In the genomic region with DNA sequence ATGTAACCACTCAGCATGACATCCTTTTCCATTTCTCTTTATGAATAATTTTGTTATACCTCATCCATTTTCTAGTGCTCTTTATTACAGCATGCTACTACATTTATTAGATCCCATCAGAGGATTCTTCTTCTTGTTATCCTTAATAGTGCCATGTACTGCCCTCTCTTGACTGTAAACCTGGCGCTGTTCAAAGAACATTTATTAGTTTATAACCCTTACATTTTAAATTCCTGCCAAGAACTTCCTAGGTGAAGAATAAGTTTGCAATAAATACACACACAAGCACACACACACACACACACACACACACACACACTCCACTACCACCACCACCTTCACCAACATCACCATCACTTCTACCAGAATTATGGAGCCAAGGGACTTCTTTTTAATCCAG, we compare ENCODE assay signal across 31 cellular contexts.
"Had no signal": no experiment of that assay in that cellular context is flagged by ENCODE, and none has a peak within 500 bp of the region (broad histone marks: within the 10 kb centered on the region; RNA-seq: fewer than 3 reads in every experiment).

No MANE protein-coding gene starts in this region.

- H3K36me3 ChIP-seq: brain microvascular endothelial cell, esophagus muscularis mucosa, gastrocnemius medialis, heart left ventricle had no signal

- H3K4me1 Mint-ChIP-seq: activated CD4-positive, alpha-beta memory T cell treated with anti-CD3 and anti-CD28 coated beads, Interleukin-2, amount 10 ng/mL, durations not matched to agents 7 days and 5 days; activated CD4-positive, alpha-beta T cell treated with anti-CD3 and anti-CD28 coated beads, Interleukin-2, amount 10 ng/mL, durations not matched to agents 7 days and 5 days; activated T-helper 17 cell treated with anti-CD3 and anti-CD28 coated beads, Interleukin-2, amount 50 U/mL, for 72 hours; central memory CD8-positive, alpha-beta T cell had no signal

- H3K27me3 Mint-ChIP-seq: activated CD4-positive, alpha-beta memory T cell treated with anti-CD3 and anti-CD28 coated beads, Interleukin-2, amount 10 ng/mL, durations not matched to agents 7 days and 5 days; activated CD4-positive, alpha-beta T cell treated with anti-CD3 and anti-CD28 coated beads, Interleukin-2, amount 10 ng/mL, durations not matched to agents 7 days and 5 days had no signal

- FAIRE-seq: astrocyte, bronchial epithelial cell had no signal

- H3K9me3 Mint-ChIP-seq: activated CD4-positive, alpha-beta memory T cell treated with anti-CD3 and anti-CD28 coated beads, Interleukin-2, amount 10 ng/mL, durations not matched to agents 7 days and 5 days; activated CD4-positive, alpha-beta T cell treated with anti-CD3 and anti-CD28 coated beads, Interleukin-2, amount 10 ng/mL, durations not matched to agents 7 days and 5 days; activated T-cell treated with anti-CD3 and anti-CD28 coated beads, Interleukin-2, amount 50 U/mL, for 4 hours; activated T-helper 17 cell treated with anti-CD3 and anti-CD28 coated beads, Interleukin-2, amount 50 U/mL, for 72 hours; central memory CD8-positive, alpha-beta T cell; effector memory CD8-positive, alpha-beta T cell had no signal

- H3K27ac Mint-ChIP-seq: activated CD4-positive, alpha-beta memory T cell treated with anti-CD3 and anti-CD28 coated beads, Interleukin-2, amount 10 ng/mL, durations not matched to agents 7 days and 5 days; activated CD4-positive, alpha-beta T cell treated with anti-CD3 and anti-CD28 coated beads, Interleukin-2, amount 10 ng/mL, durations not matched to agents 7 days and 5 days; activated naive CD8-positive, alpha-beta T cell; activated T-helper 17 cell treated with anti-CD3 and anti-CD28 coated beads, Interleukin-2, amount 50 U/mL, for 72 hours; effector memory CD8-positive, alpha-beta T cell; WTC11 had no signal

- H3K36me3 Mint-ChIP-seq: activated naive CD8-positive, alpha-beta T cell had no signal

- H3K4me3 ChIP-seq: esophagus muscularis mucosa, gastrocnemius medialis, heart left ventricle had no signal

- DNase-seq: activated CD4-positive, alpha-beta memory T cell treated with anti-CD3 and anti-CD28 coated beads, Interleukin-2, amount 10 ng/mL, durations not matched to agents 7 days and 5 days; activated CD4-positive, alpha-beta T cell treated with anti-CD3 and anti-CD28 coated beads for 1 hour; activated CD4-positive, alpha-beta T cell treated with anti-CD3 and anti-CD28 coated beads for 4 hours; activated CD4-positive, alpha-beta T cell treated with anti-CD3 and anti-CD28 coated beads, Interleukin-2, amount 10 ng/mL, durations not matched to agents 7 days and 5 days; activated CD4-positive, alpha-beta T cell treated with anti-CD3 and anti-CD28 coated beads, Interleukin-2, amount 50 U/mL, for 4 hours; activated CD8-positive, alpha-beta memory T cell treated with anti-CD3 and anti-CD28 coated beads for 24 hours; activated effector memory CD4-positive, alpha-beta T cell treated with Interleukin-2 at 50 U/mL for 16 hours; activated gamma-delta T cell treated with Interleukin-2 at 50 U/mL for 16 hours; activated naive CD4-positive, alpha-beta T cell treated with anti-CD3 and anti-CD28 coated beads, Interleukin-2, amount 50 U/mL, for 16 hours; activated naive CD4-positive, alpha-beta T cell treated with Interleukin-2 at 50 U/mL for 16 hours; activated T-cell treated with anti-CD3 and anti-CD28 coated beads, Interleukin-2, amount 50 U/mL, for 4 hours; amniotic stem cell; anterior cingulate cortex; brain microvascular endothelial cell; cortex of kidney; dermis blood vessel endothelial cell; effector CD4-positive, alpha-beta T cell; effector memory CD8-positive, alpha-beta T cell; erythroblast; foreskin keratinocyte; gastrocnemius medialis; glutamatergic neuron; heart left ventricle; T-helper 2 cell had no signal

- H3K9me3 ChIP-seq: esophagus muscularis mucosa, gastrocnemius medialis, heart left ventricle had no signal

- ATAC-seq: activated T-cell treated with anti-CD3 and anti-CD28 coated beads, Interleukin-2, amount 50 U/mL, for 4 hours; activated T-helper 17 cell treated with anti-CD3 and anti-CD28 coated beads, Interleukin-2, amount 50 U/mL, for 72 hours; effector memory CD8-positive, alpha-beta T cell; foreskin keratinocyte; gastrocnemius medialis; heart left ventricle; WTC11 had no signal

- H3K27me3 ChIP-seq: brain microvascular endothelial cell, esophagus muscularis mucosa, foreskin keratinocyte, gastrocnemius medialis, heart left ventricle had no signal

- H3K4me3 Mint-ChIP-seq: activated CD4-positive, alpha-beta memory T cell treated with anti-CD3 and anti-CD28 coated beads, Interleukin-2, amount 10 ng/mL, durations not matched to agents 7 days and 5 days; activated CD4-positive, alpha-beta T cell treated with anti-CD3 and anti-CD28 coated beads, Interleukin-2, amount 10 ng/mL, durations not matched to agents 7 days and 5 days; activated naive CD8-positive, alpha-beta T cell; activated T-cell treated with anti-CD3 and anti-CD28 coated beads, Interleukin-2, amount 50 U/mL, for 4 hours; activated T-helper 17 cell treated with anti-CD3 and anti-CD28 coated beads, Interleukin-2, amount 50 U/mL, for 72 hours; central memory CD8-positive, alpha-beta T cell; effector memory CD8-positive, alpha-beta T cell; WTC11 had no signal

- H3K4me1 ChIP-seq: esophagus muscularis mucosa, heart left ventricle had no signal

- H3K27ac ChIP-seq: brain microvascular endothelial cell, esophagus muscularis mucosa, foreskin keratinocyte, gastrocnemius medialis, heart left ventricle had no signal
